Comparison of ENCODE assay signal across 11 cellular contexts in the genomic region with DNA sequence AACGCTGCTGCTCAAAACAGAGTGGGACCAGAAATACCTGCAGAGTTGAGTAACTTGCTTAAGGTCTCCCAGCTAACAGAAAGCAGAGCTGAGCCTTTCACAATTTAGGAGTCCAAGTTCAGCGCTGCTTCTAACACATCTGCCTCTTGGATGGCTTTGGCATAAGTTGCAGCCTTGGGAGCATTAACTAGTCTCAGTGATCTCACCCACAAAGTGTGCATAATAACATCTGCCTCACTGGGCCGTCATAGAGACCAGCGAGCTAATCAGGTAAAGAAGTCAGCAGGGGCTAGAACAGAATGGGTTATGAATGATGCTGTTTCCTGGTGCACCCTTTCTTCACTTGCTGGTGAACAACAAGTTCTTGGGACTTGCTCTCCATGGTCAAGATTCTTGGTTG. TPM values are rescaled to one million over a fixed set of nuclear protein-coding genes. Genes with fewer than 3 reads are reported as not detected.
A peak's percentile ranks its signal among the peaks of the same experiment; 100 is the strongest.
DNase-seq lines count a peak whose midpoint lies in the region; ATAC-seq, FAIRE-seq and TF ChIP-seq lines count a peak whose summit lies in the region.
"Had no signal": no experiment of that assay in that cellular context is flagged by ENCODE, and none has a peak within 500 bp of the region (broad histone marks: within the 10 kb centered on the region; RNA-seq: fewer than 3 reads in every experiment).

No MANE protein-coding gene starts in this region.

- H3K4me3 ChIP-seq in PC-3 (ENCODE audit: low read length) (no peak overlapping the region), spleen (no peak overlapping the region)
- H3K4me3 ChIP-seq: thyroid gland had no signal

- no TSS peak for BruUV-seq in PC-3 (replicated peaks; lab: Mats Ljungman, UMichigan)

- no peak for TF ChIP-seq POLR2A in spleen (IDR thresholded peaks at IDR 0.05)

- H3K36me3 ChIP-seq in PC-3 (ENCODE audit: low read depth, low read length) (no peaks in the 10 kb centered on the region), spleen (no peaks in the 10 kb centered on the region)
- H3K36me3 ChIP-seq: thyroid gland had no signal

- H4K20me1 ChIP-seq in PC-3 (ENCODE audit: low read length): peaks cover 5% of the 10 kb centered on the region; the same call in 1 of the 2 replicates

- H3K27me3 ChIP-seq in PC-3 (ENCODE audit: low read length): no peaks in the 10 kb centered on the region
- H3K27me3 ChIP-seq in spleen (replicated peaks in 1 of 7): peaks cover 0 to 28% (median 0%) of the 10 kb centered on the region in 7 donors
- H3K27me3 ChIP-seq: thyroid gland had no signal

- H3K27ac ChIP-seq in PC-3 (ENCODE audit: low read length) (no peak overlapping the region), spleen (no peak overlapping the region)
- H3K27ac ChIP-seq: epithelial cell of prostate had no signal

- no peak for FAIRE-seq in urothelium cell line (lab: Jason Lieb, UNC)

- TF ChIP-seq CTCF in PC-3 (conservative IDR thresholded peaks at IDR 0.05; ENCODE audit: low read depth, low read length): no peak
- TF ChIP-seq CTCF in spleen (IDR thresholded peaks at IDR 0.05 in 8 of 11, conservative IDR thresholded peaks at IDR 0.05 in 3 of 11): no peak

- no peaks in the 10 kb centered on the region for H3K9me2 ChIP-seq in PC-3 (replicated peaks; ENCODE audit: low read length)

- H3K9me3 ChIP-seq in PC-3 (ENCODE audit: low read length): no peaks in the 10 kb centered on the region
- H3K9me3 ChIP-seq in spleen: no peaks in the 10 kb centered on the region
- H3K9me3 ChIP-seq: thyroid gland had no signal

- peaks cover 90% of the 10 kb centered on the region for H3K79me2 ChIP-seq in PC-3 (ENCODE audit: low read length)

- DNase-seq in GM03348 (ENCODE audit: low spot score) (peak; percentile 65), PC-3 (no peak), fibroblast of peridontal ligament (ENCODE audit: extremely low read depth) (peak; percentile 61), spleen (peak; percentile 15), urothelium cell line (ENCODE audit: low spot score) (no peak), GM19238 (ENCODE audit: insufficient read length, low spot score) (no peak)
- DNase-seq: activated CD4-positive, alpha-beta T cell treated with anti-CD3 and anti-CD28 coated beads, Interleukin-2, amount 10 ng/mL, durations not matched to agents 24 days and 14 days; CD8-positive, alpha-beta memory T cell; thyroid gland had no signal

- no peak for ATAC-seq in PC-3
- ATAC-seq in GM21390 (IDR thresholded peaks at IDR 0.05; ENCODE audit: unreplicated experiment): no peak

- H3K4me1 ChIP-seq in PC-3 (ENCODE audit: insufficient read depth, low read length) (peaks cover 78% of the 10 kb centered on the region), spleen (no peaks in the 10 kb centered on the region)

- no peak overlapping the region for H3K9ac ChIP-seq in PC-3 (ENCODE audit: low read length)

- H3F3A ChIP-seq in PC-3 (ENCODE audit: low read length, unreplicated experiment): no peaks in the 10 kb centered on the region

- WGBS in spleen, 5 donors: 83 to 93% (median 89%) methylated on average over 4 of the region's 4 CpGs

- POLR2A ChIA-PET in PC-3 (lab: Charles Lee; ENCODE audit: unreplicated experiment): no interaction called here

- H2AFZ ChIP-seq in PC-3 (ENCODE audit: low read length): no peak overlapping the region

- CTCF ChIA-PET in PC-3 (lab: Charles Lee): no interaction called here

- intact Hi-C loops in PC-3 (cut with micrococcal nuclease): no loop called here
- intact Hi-C loops in spleen (cut with DNase I; ENCODE audit: low total_unique reads): no loop called here

- 0 out of 2 replicates have a peak overlapping the region, but pooled peaks have one; percentile 76 for H3K4me2 ChIP-seq in PC-3 (ENCODE audit: low read length)

RNA-seq across cellular contexts. Expression of gene WWC1, which starts 36.5 kb away (rescaled TPM):
- 31.8 and 44.2 TPM in 2 replicates for total RNA-seq in PC-3 (2014; rRNA removed)
- total RNA-seq in spleen: 1 to 10 TPM in 6 of 7 donors, under 1 TPM in 1; 0.60 to 5.4 (median 1.3) TPM
- polyA plus RNA-seq in spleen: 1 to 10 TPM; 1.1 to 1.5 (median 1.2) TPM

Comparison
In these comparisons a context has a peak if more than half of its experiments do, and no peak if none do; other contexts are left out.
1. DNase-seq: peak in GM03348 (single experiment), fibroblast of peridontal ligament (single experiment) and spleen (single experiment); none in PC-3 (single experiment), urothelium cell line (single experiment) and GM19238 (single experiment).